ENCODE assay signal across 2 cellular contexts in genomic region chr1:67262735-67263134, GRCh38.
A peak's percentile ranks its signal among the peaks of the same experiment; 100 is the strongest.
TF ChIP-seq lines count a peak whose summit lies in the region.

No MANE protein-coding gene starts in this region.

TF ChIP-seq in HepG2, 621 proteins besides CTCF, POLR2A, EP300 and RAD21:
- TF ChIP-seq TEAD2 (CRISPR knock-in tag; IDR thresholded peaks at IDR 0.05) = no peak
- peak; percentile 89 to 92 for TF ChIP-seq MAFK (conservative IDR thresholded peaks at IDR 0.05 in 1 of 2, IDR thresholded peaks at IDR 0.05 in 1 of 2; ENCODE audit: low read length in 2 of 2)
- peak; percentile 90 for TF ChIP-seq MAFF (IDR thresholded peaks at IDR 0.05; ENCODE audit: low read depth, low read length)

TF ChIP-seq in H1, 55 proteins besides CTCF, POLR2A, EP300 and RAD21:
- TF ChIP-seq MAFK (IDR thresholded peaks at IDR 0.05; ENCODE audit: low read depth, low read length) = peak; percentile 53
- TF ChIP-seq POU5F1 (IDR thresholded peaks at IDR 0.05; ENCODE audit: low read depth, low read length) = no peak
